In the genomic region with DNA sequence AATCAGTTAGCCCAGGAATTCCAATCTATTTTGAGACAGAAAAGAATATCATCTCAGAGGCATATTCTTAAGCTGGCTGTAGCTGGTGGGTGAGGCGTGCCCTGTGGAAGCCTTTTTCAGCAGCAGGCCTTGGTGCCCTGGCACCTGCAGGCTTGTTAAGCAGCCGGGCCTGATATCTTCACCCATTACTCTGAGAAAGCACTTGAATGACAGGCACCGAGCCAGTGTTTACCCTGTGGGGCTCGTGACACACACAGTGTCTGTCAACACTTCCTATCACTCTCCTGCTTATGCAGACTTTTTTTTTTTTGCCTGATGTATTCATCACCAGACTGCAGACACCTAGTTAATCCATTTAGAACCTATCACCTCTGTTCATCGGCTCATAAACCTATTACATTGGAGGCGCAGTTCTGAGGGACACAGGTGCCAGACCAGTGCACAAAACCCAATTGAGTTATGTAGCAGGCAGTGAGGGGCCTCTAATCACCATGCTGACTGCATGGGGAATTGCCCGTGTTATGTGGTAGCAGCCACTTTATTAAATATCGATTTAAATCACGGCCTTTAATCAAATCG, we compare ENCODE assay signal across 12 cellular contexts.
DNase-seq lines count a peak whose midpoint lies in the region; ATAC-seq and TF ChIP-seq lines count a peak whose summit lies in the region.
"Had no signal": no experiment of that assay in that cellular context is flagged by ENCODE, and none has a peak within 500 bp of the region (broad histone marks: within the 10 kb centered on the region; RNA-seq: fewer than 3 reads in every experiment).

No MANE protein-coding gene starts in this region.

- in situ Hi-C loops in mammary epithelial cell (cut with MboI; ENCODE audit: low sequenced_read_pairs in 2 of 2): no loop called here

- whole genome bisulfite sequencing in mammary epithelial cell (ENCODE audit: low coverage, missing lambda C conversion rate): 86% methylated on average over 10 of the region's 10 CpGs

- TF ChIP-seq CTCF in MCF 10A (IDR thresholded peaks at IDR 0.05; ENCODE audit: unreplicated experiment): no peak
- TF ChIP-seq CTCF in mammary epithelial cell (conservative IDR thresholded peaks at IDR 0.05 in 1 of 2, IDR thresholded peaks at IDR 0.05 in 1 of 2; ENCODE audit: extremely low read depth in 1 of 2, insufficient read depth in 1 of 2, low read depth in 1 of 2, low read length in 2 of 2): no peak
- no peak for TF ChIP-seq CTCF in PC-3 (conservative IDR thresholded peaks at IDR 0.05; ENCODE audit: low read depth, low read length)
- no peak for TF ChIP-seq CTCF in left ventricle myocardium inferior (IDR thresholded peaks at IDR 0.05; ENCODE audit: borderline replicate concordance)

- H3K9me3 Mint-ChIP-seq in MCF 10A (ENCODE audit: unreplicated experiment): no peaks in the 10 kb centered on the region
- H3K9me3 Mint-ChIP-seq: activated B cell treated with CpG ODN at 0.5 μM for 24 hours; activated T-helper 2 cell treated with anti-CD3 and anti-CD28 coated beads, Interferon-gamma antibody, Interleukin-2, Interleukin-4, amounts not matched to agents 10 μg/mL and 5 μg/mL and 100 μg/mL, durations not matched to agents 14 hours and 24 hours and 36 hours had no signal

- ATAC-seq in PC-3 (peak; percentile 85), GM18861 (IDR thresholded peaks at IDR 0.05; ENCODE audit: unreplicated experiment) (no peak), HG03565 (IDR thresholded peaks at IDR 0.05; ENCODE audit: unreplicated experiment) (no peak)

- H3K4me3 Mint-ChIP-seq in MCF 10A (ENCODE audit: unreplicated experiment): no peak overlapping the region
- H3K4me3 Mint-ChIP-seq: activated B cell treated with CpG ODN at 0.5 μM for 24 hours; central memory CD8-positive, alpha-beta T cell had no signal

- DNase-seq in MCF 10A (ENCODE audit: unreplicated experiment): peak; percentile 25
- no peak for DNase-seq in mammary epithelial cell
- peak; percentile 87 for DNase-seq in PC-3
- peak; percentile 53 for DNase-seq in left ventricle myocardium inferior
- DNase-seq in GM19240 (ENCODE audit: insufficient read length, low spot score): no peak
- no peak for DNase-seq in AG20443 (ENCODE audit: low spot score)
- DNase-seq: activated B cell treated with CpG ODN at 0.5 μM for 24 hours had no signal

- H3K79me2 ChIP-seq in mammary epithelial cell (ENCODE audit: insufficient read depth, low read length) (no peaks in the 10 kb centered on the region), PC-3 (ENCODE audit: low read length) (no peaks in the 10 kb centered on the region)

- H3K4me3 ChIP-seq in mammary epithelial cell (replicated peaks in 1 of 3; ENCODE audit: insufficient read depth in 1 of 3, low read depth in 2 of 3, low read length in 3 of 3) (no peak overlapping the region), PC-3 (ENCODE audit: low read length) (no peak overlapping the region), left ventricle myocardium inferior (peak overlapping the region; percentile 61)
- H3K4me3 ChIP-seq: upper lobe of left lung had no signal

- no peak overlapping the region for H3K27ac ChIP-seq in mammary epithelial cell (ENCODE audit: insufficient read depth, low read depth, low read length)
- no peak overlapping the region for H3K27ac ChIP-seq in PC-3 (ENCODE audit: low read length)
- H3K27ac ChIP-seq in left ventricle myocardium inferior (replicated peaks): peak overlapping the region; percentile 51
- H3K27ac ChIP-seq: upper lobe of left lung had no signal

- no peak overlapping the region for H3K4me2 ChIP-seq in mammary epithelial cell (ENCODE audit: insufficient read depth, low read depth, low read length)
- H3K4me2 ChIP-seq in PC-3 (ENCODE audit: low read length): peak overlapping the region; percentile 20

- POLR2A ChIA-PET in MCF 10A (lab: Yijun Ruan, JAX): no interaction called here
- POLR2A ChIA-PET in PC-3 (lab: Charles Lee; ENCODE audit: unreplicated experiment): no interaction called here

- no peaks in the 10 kb centered on the region for H3K27me3 Mint-ChIP-seq in MCF 10A (ENCODE audit: insufficient read depth, unreplicated experiment)
- H3K27me3 Mint-ChIP-seq: activated B cell treated with CpG ODN at 0.5 μM for 24 hours; central memory CD8-positive, alpha-beta T cell had no signal

- H3K9me3 ChIP-seq in mammary epithelial cell (replicated peaks; ENCODE audit: insufficient read depth, low read length) (peaks cover 4% of the 10 kb centered on the region), PC-3 (ENCODE audit: low read length) (no peaks in the 10 kb centered on the region), left ventricle myocardium inferior (replicated peaks) (no peaks in the 10 kb centered on the region)
- H3K9me3 ChIP-seq: upper lobe of left lung had no signal

- H3K4me1 Mint-ChIP-seq in MCF 10A (ENCODE audit: insufficient read depth, unreplicated experiment): no peaks in the 10 kb centered on the region
- H3K4me1 Mint-ChIP-seq: activated B cell treated with CpG ODN at 0.5 μM for 24 hours; central memory CD8-positive, alpha-beta T cell had no signal

- dilution Hi-C loops in mammary epithelial cell (cut with HindIII; ENCODE audit: low sequenced_read_pairs): no loop called here

- H2AFZ ChIP-seq in mammary epithelial cell (ENCODE audit: low read depth, low read length) (no peak overlapping the region), PC-3 (ENCODE audit: low read length) (no peak overlapping the region)

- BruUV-seq in MCF 10A (replicated peaks; lab: Mats Ljungman, UMichigan): no TSS peak
- no TSS peak for BruUV-seq in mammary epithelial cell (replicated peaks; lab: Mats Ljungman, UMichigan)
- no TSS peak for BruUV-seq in PC-3 (replicated peaks; lab: Mats Ljungman, UMichigan)

- H3F3A ChIP-seq in PC-3 (ENCODE audit: low read length, unreplicated experiment): peaks cover 3% of the 10 kb centered on the region

- intact Hi-C loops in MCF 10A (cut with micrococcal nuclease) (no loop called here), mammary epithelial cell (cut with micrococcal nuclease) (no loop called here), PC-3 (cut with micrococcal nuclease) (no loop called here), left ventricle myocardium inferior (cut with micrococcal nuclease) (loop anchor here (2.0 kb wide), 1 partner anchor 29 kb away; no protein-coding TSS in a partner anchor)

- no peak overlapping the region for H3K27ac Mint-ChIP-seq in MCF 10A (ENCODE audit: low read depth, unreplicated experiment)
- H3K27ac Mint-ChIP-seq: activated B cell treated with CpG ODN at 0.5 μM for 24 hours; activated T-helper 2 cell treated with anti-CD3 and anti-CD28 coated beads, Interferon-gamma antibody, Interleukin-2, Interleukin-4, amounts not matched to agents 10 μg/mL and 5 μg/mL and 100 μg/mL, durations not matched to agents 14 hours and 24 hours and 36 hours had no signal

- no peaks in the 10 kb centered on the region for H3K36me3 ChIP-seq in mammary epithelial cell (ENCODE audit: insufficient read depth, low read length)
- no peaks in the 10 kb centered on the region for H3K36me3 ChIP-seq in PC-3 (ENCODE audit: low read depth, low read length)
- H3K36me3 ChIP-seq in left ventricle myocardium inferior: no peaks in the 10 kb centered on the region
- H3K36me3 ChIP-seq: upper lobe of left lung had no signal

- H3K9ac ChIP-seq in mammary epithelial cell (ENCODE audit: insufficient read depth, low read length) (no peak overlapping the region), PC-3 (ENCODE audit: low read length) (no peak overlapping the region)

- CTCF ChIA-PET in MCF 10A (lab: Yijun Ruan, JAX): interaction anchor here (0.7 kb wide), 2 partner anchors 371 to 417 kb away, joined by 3 to 5 read pairs; no protein-coding TSS in a partner anchor
- CTCF ChIA-PET in mammary epithelial cell (lab: Charles Lee; ENCODE audit: low non-redundant PET): no interaction called here
- CTCF ChIA-PET in PC-3 (lab: Charles Lee): no interaction called here

- H4K20me1 ChIP-seq in mammary epithelial cell (ENCODE audit: insufficient read depth, low read length): no peaks in the 10 kb centered on the region
- no peaks in the 10 kb centered on the region for H4K20me1 ChIP-seq in PC-3 (ENCODE audit: low read length)

- H3K4me1 ChIP-seq in mammary epithelial cell (ENCODE audit: insufficient read depth, low read length) (no peaks in the 10 kb centered on the region), PC-3 (ENCODE audit: insufficient read depth, low read length) (peaks cover 47% of the 10 kb centered on the region), left ventricle myocardium inferior (peaks cover 13% of the 10 kb centered on the region)
- H3K4me1 ChIP-seq: upper lobe of left lung had no signal

- no peaks in the 10 kb centered on the region for H3K36me3 Mint-ChIP-seq in MCF 10A (ENCODE audit: insufficient read depth, unreplicated experiment)

- no peaks in the 10 kb centered on the region for H3K27me3 ChIP-seq in mammary epithelial cell (ENCODE audit: insufficient read depth, low read length)
- H3K27me3 ChIP-seq in PC-3 (ENCODE audit: low read length): no peaks in the 10 kb centered on the region
- H3K27me3 ChIP-seq in left ventricle myocardium inferior (ENCODE audit: low read depth): peaks cover 19% of the 10 kb centered on the region
- H3K27me3 ChIP-seq: upper lobe of left lung had no signal

- H3K9me2 ChIP-seq in PC-3 (replicated peaks; ENCODE audit: low read length): no peaks in the 10 kb centered on the region

Comparison
In these comparisons a context has a peak if more than half of its experiments do, and no peak if none do; other contexts are left out.
1. DNase-seq: peak in MCF 10A (single experiment), PC-3 (single experiment) and left ventricle myocardium inferior (single experiment); none in mammary epithelial cell (single experiment), GM19240 (single experiment) and AG20443 (single experiment).